8 cellular contexts compared by ENCODE assay signal in genomic region chr22:37626144-37626543, GRCh38. TPM values are rescaled to one million over a fixed set of nuclear protein-coding genes. Genes with fewer than 3 reads are reported as not detected.
A peak's percentile ranks its signal among the peaks of the same experiment; 100 is the strongest.
DNase-seq lines count a peak whose midpoint lies in the region; ATAC-seq and TF ChIP-seq lines count a peak whose summit lies in the region.
"Had no signal": no experiment of that assay in that cellular context is flagged by ENCODE, and none has a peak within 500 bp of the region (broad histone marks: within the 10 kb centered on the region; RNA-seq: fewer than 3 reads in every experiment).

No MANE protein-coding gene starts in this region.

- ATAC-seq in natural killer cell, result no peak
- ATAC-seq in HG02840 (IDR thresholded peaks at IDR 0.05; ENCODE audit: low FRiP score, unreplicated experiment), result no peak

- peak overlapping the region; percentile 83 to 89 for H3K27ac Mint-ChIP-seq in natural killer cell

- H3K9me3 Mint-ChIP-seq in natural killer cell, result no peaks in the 10 kb centered on the region

- peak overlapping the region; percentile 74 for H3K4me3 Mint-ChIP-seq in natural killer cell

- H3K27me3 Mint-ChIP-seq in natural killer cell (ENCODE audit: low read depth in 2 of 2), result no peaks in the 10 kb centered on the region

- no peak for TF ChIP-seq CTCF in GM10248 (IDR thresholded peaks at IDR 0.05; ENCODE audit: control extremely low read depth, extremely low read depth, low read depth, missing control alignments)
- peak; percentile 15 for TF ChIP-seq CTCF in choroid plexus epithelial cell (conservative IDR thresholded peaks at IDR 0.05; ENCODE audit: low read depth, low read length)
- no peak for TF ChIP-seq CTCF in natural killer cell (IDR thresholded peaks at IDR 0.05)

- peaks cover 33 to 61% of the 10 kb centered on the region in 2 donors for H3K4me1 Mint-ChIP-seq in natural killer cell

- CTCF ChIA-PET in GM10248 (lab: Yijun Ruan, JAX), result interaction anchor here (0.9 to 14.7 kb wide), 6 partner anchors 8 to 55 kb away, joined by 3 to 248 read pairs (median 62); partner anchors contain the start of genes GGA1 and SH3BP1

- no peaks in the 10 kb centered on the region for H3K36me3 Mint-ChIP-seq in natural killer cell

- POLR2A ChIA-PET in GM10248 (lab: Yijun Ruan, JAX), result interaction anchor here (1.6 kb wide), 1 partner anchor 8 kb away, joined by 6 read pairs; no protein-coding TSS in a partner anchor

- peak; percentile 43 for DNase-seq in GM10248 (ENCODE audit: extremely low spot score)
- peak; percentile 87 for DNase-seq in choroid plexus epithelial cell (ENCODE audit: low read depth)
- no peak for DNase-seq in natural killer cell
- no peak for DNase-seq in UCSD-AML1 (lab: John Stamatoyannopoulos, UW; ENCODE audit: unreplicated experiment)
- no peak for DNase-seq in islet precursor cell
- DNase-seq: activated effector memory CD4-positive, alpha-beta T cell treated with Interleukin-2 at 50 U/mL for 16 hours; GF-D8 had no signal

- intact Hi-C loops in natural killer cell (cut with micrococcal nuclease), result no loop called here

- H3K4me3 ChIP-seq in choroid plexus epithelial cell (ENCODE audit: low read depth, low read length), result no peak overlapping the region

RNA-seq across cellular contexts. Expression of gene SH3BP1, which starts 13.3 kb away (rescaled TPM):
- total RNA-seq in natural killer cell, result 100 to 1,000 TPM; 163 to 189 (median 163) TPM

RNA-seq across cellular contexts. Expression of gene GGA1, which starts 17.5 kb away (rescaled TPM):
- 10 to 100 TPM; 69.3 to 87.8 (median 80.2) TPM for total RNA-seq in natural killer cell

RNA-seq across cellular contexts. Expression of gene PDXP, which starts 32.4 kb away (rescaled TPM):
- total RNA-seq in natural killer cell, result 10 to 100 TPM in 2 of 3 donors, 1 to 10 TPM in 1; 8.3 to 14.2 (median 13.4) TPM

RNA-seq across cellular contexts. Expression of gene LGALS2, which starts 46.3 kb away (rescaled TPM):
- total RNA-seq in natural killer cell, result 1 to 10 TPM; 1.4 to 3.4 (median 2.6) TPM

RNA-seq across cellular contexts. Expression of gene LGALS1, which starts 49.3 kb away (rescaled TPM):
- 100 to 1,000 TPM; 195 to 218 (median 214) TPM for total RNA-seq in natural killer cell

Comparison
In these comparisons a context has a peak if more than half of its experiments do, and no peak if none do; other contexts are left out.
1. DNase-seq: peak in GM10248 (single experiment) and choroid plexus epithelial cell (single experiment); none in natural killer cell (single experiment), UCSD-AML1 (single experiment) and islet precursor cell (single experiment).